Comparison of ENCODE assay signal across 8 cellular contexts in the genomic region with DNA sequence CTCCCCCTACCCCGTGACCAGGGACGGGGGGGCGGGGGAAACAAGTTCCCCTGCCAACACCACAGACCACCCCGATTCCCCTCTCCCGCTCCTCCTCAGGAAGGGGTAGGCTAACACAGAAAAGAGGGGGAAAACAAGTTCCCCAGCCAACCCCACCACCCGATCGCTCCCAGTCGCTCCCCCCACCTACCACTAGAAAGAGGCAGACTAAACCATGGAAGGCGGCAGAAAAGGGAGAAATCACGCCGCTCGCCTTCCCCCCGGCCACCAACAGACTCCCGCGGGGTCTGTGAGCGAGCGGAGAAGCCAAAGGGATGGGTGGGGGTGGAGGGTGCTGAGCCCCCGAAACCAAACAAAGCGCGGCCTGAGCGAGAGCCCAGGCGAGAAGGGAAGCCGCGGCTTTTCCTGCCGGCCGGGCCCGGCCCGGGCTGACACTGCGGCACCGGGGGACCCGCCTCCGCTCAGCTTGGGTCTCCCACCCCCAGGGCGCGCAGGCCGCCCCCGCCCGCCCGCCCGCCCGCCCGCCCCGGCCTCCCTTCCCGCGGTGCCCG. TPM values are rescaled to one million over a fixed set of nuclear protein-coding genes. Genes with fewer than 3 reads are reported as not detected.
DNase-seq lines count a peak whose midpoint lies in the region; ATAC-seq and TF ChIP-seq lines count a peak whose summit lies in the region.

No MANE protein-coding gene starts in this region.

- peak; percentile 8 for ATAC-seq in GM19035 (IDR thresholded peaks at IDR 0.05; ENCODE audit: unreplicated experiment)
- ATAC-seq in activated naive CD4-positive, alpha-beta T cell treated with anti-CD3 and anti-CD28 coated beads, Interleukin-2, amount 50 U/mL, for 72 hours = peak in 1 of 2 donors; percentile 2
- peak in 1 of 8 donors; percentile 3 for ATAC-seq in heart right ventricle
- no peak for ATAC-seq in GM21367 (IDR thresholded peaks at IDR 0.05; ENCODE audit: unreplicated experiment)

- POLR2A ChIA-PET in BJ (lab: Charles Lee) = no interaction called here

- intact Hi-C loops in heart right ventricle (cut with DNase I) (loop anchor here (5.0 to 10.0 kb wide), 12 partner anchors 38 to 530 kb away; partner anchors contain the start of gene MSH6 (in 4 of the 10)), posterior cingulate gyrus (cut with DNase I) (loop anchor here (5.0 to 10.0 kb wide), 3 partner anchors 48 to 517 kb away; partner anchors contain the start of gene MSH2)

- H3K27me3 ChIP-seq in BJ (ENCODE audit: control insufficient read depth, insufficient read depth, low read length) (no peaks in the 10 kb centered on the region), heart right ventricle (no peaks in the 10 kb centered on the region)

- 0 to 1% methylated on average over 33 to 42 of the region's 45 CpGs for WGBS in heart right ventricle, 2 donors

- H3K27ac Mint-ChIP-seq in activated naive CD4-positive, alpha-beta T cell treated with anti-CD3 and anti-CD28 coated beads, Interleukin-2, amount 50 U/mL, for 72 hours = peak overlapping the region; percentile 91 to 98

- H3K27ac ChIP-seq in heart right ventricle = peak overlapping the region; percentile 93 to 100 (median 99)

- no peaks in the 10 kb centered on the region for H3K9me3 Mint-ChIP-seq in activated naive CD4-positive, alpha-beta T cell treated with anti-CD3 and anti-CD28 coated beads, Interleukin-2, amount 50 U/mL, for 72 hours

- H3K36me3 ChIP-seq in BJ (ENCODE audit: control insufficient read depth, insufficient read depth, low read length) (no peaks in the 10 kb centered on the region), heart right ventricle (no peaks in the 10 kb centered on the region)

- H3K4me3 ChIP-seq in BJ (ENCODE audit: low read depth, low read length) (peak overlapping the region; percentile 95), heart right ventricle (peak overlapping the region; percentile 76 to 95 (median 90))

- peaks cover 7 to 12% of the 10 kb centered on the region in 2 donors for H3K36me3 Mint-ChIP-seq in activated naive CD4-positive, alpha-beta T cell treated with anti-CD3 and anti-CD28 coated beads, Interleukin-2, amount 50 U/mL, for 72 hours

- H3K9me3 ChIP-seq in heart right ventricle = no peaks in the 10 kb centered on the region

- DNase-seq in BJ (ENCODE audit: low read depth) (no peak), NCI-H2171 (lab: John Stamatoyannopoulos, UW) (peak; percentile 38), heart right ventricle (peak in 1 of 2 donors; percentile 30), posterior cingulate gyrus (peak in 8 of 10 donors; percentile 19 to 87 (median 41))
- DNase-seq in activated naive CD4-positive, alpha-beta T cell treated with anti-CD3 and anti-CD28 coated beads, Interleukin-2, amount 50 U/mL, for 72 hours (ENCODE audit: low spot score in 2 of 2) = peak; percentile 12 to 58
- DNase-seq in central memory CD4-positive, alpha-beta T cell = no peak

- peaks cover under 1 to 49% (median 39%) of the 10 kb centered on the region in 9 donors for H3K4me1 ChIP-seq in heart right ventricle

- no peak for TF ChIP-seq CTCF in BJ (IDR thresholded peaks at IDR 0.05; ENCODE audit: insufficient read depth, low read depth, low read length)
- no peak for TF ChIP-seq CTCF in heart right ventricle (IDR thresholded peaks at IDR 0.05)

- CTCF ChIA-PET in BJ (lab: Yijun Ruan, JAX) = no interaction called here

RNA-seq across cellular contexts. Expression of gene FBXO11, which starts 1.3 kb away (rescaled TPM):
- polyA plus RNA-seq in BJ (2011; rRNA removed) = 21.5 and 37.9 TPM in 2 replicates
- 40.0 and 56.0 TPM in 2 replicates for polyA minus RNA-seq in BJ (2011; rRNA and poly(A)+ RNA removed)
- total RNA-seq in activated naive CD4-positive, alpha-beta T cell treated with anti-CD3 and anti-CD28 coated beads, Interleukin-2, amount 50 U/mL, for 72 hours = 10 to 100 TPM; 42.2 to 54.2 TPM
- 10 to 100 TPM; 33.3 to 48.2 (median 37.6) TPM for total RNA-seq in heart right ventricle
- 10 to 100 TPM; 15.7 to 27.8 TPM for polyA plus RNA-seq in heart right ventricle

Comparison
In these comparisons a context has a peak if more than half of its experiments do, and no peak if none do; other contexts are left out.
1. DNase-seq: peak in NCI-H2171 (single experiment), activated naive CD4-positive, alpha-beta T cell treated with anti-CD3 and anti-CD28 coated beads, Interleukin-2, amount 50 U/mL, for 72 hours (2 of 2) and posterior cingulate gyrus (8 of 10); none in BJ (single experiment) and central memory CD4-positive, alpha-beta T cell (single experiment).